Comparison of ENCODE assay signal across 8 cellular contexts in the genomic region with DNA sequence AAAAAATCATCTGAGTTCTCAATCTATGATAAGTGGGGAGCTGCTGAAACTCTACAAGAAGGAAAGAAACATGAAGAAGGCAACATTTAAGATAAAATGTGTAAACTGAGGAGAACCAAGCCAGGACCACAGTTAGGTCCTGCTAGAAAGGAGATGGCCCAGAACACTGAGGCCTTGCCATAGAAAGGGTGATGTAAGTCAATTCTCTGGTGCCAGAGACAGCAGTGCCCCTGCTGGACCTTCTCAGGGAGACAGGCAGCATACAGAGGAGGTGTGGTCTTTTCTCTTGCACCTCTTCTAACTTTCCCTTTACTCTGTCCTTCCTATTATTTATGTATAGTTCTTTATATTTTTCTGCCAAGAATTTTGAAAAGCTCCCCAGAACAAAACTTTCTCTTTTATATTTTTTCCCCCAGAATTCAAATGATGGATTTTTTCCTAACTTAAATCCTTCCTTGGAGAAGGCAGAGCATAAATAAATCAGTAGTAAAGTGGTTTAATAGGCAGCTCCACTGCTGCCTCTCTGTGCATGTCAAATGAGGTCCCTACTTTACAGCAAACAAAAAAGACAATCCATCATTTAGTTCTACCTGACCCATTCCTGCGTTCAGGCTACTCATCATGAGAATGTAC. TPM values are rescaled to one million over a fixed set of nuclear protein-coding genes. Genes with fewer than 3 reads are reported as not detected.
DNase-seq lines count a peak whose midpoint lies in the region; ATAC-seq and TF ChIP-seq lines count a peak whose summit lies in the region.

No MANE protein-coding gene starts in this region.

- H2BK120ac ChIP-seq in mesendoderm (ENCODE audit: low read depth, low read length): no peak overlapping the region

- H4K5ac ChIP-seq in mesendoderm (ENCODE audit: low read length): no peak overlapping the region

- POLR2A ChIA-PET in PC-3 (lab: Charles Lee; ENCODE audit: unreplicated experiment): no interaction called here

- no peak overlapping the region for H2AK5ac ChIP-seq in mesendoderm (ENCODE audit: low read length)

- H3K4me3 ChIP-seq in BE2C (ENCODE audit: low read depth, low read length) (no peak overlapping the region), PC-3 (ENCODE audit: low read length) (no peak overlapping the region), mesendoderm (ENCODE audit: low read length) (no peak overlapping the region)

- no peaks in the 10 kb centered on the region for H4K20me1 ChIP-seq in PC-3 (ENCODE audit: low read length)

- H3K9ac ChIP-seq in PC-3 (ENCODE audit: low read length) (no peak overlapping the region), mesendoderm (ENCODE audit: low read length) (no peak overlapping the region)

- H3K9me3 ChIP-seq in BE2C (no peaks in the 10 kb centered on the region), PC-3 (ENCODE audit: low read length) (no peaks in the 10 kb centered on the region)

- H3K9me2 ChIP-seq in PC-3 (replicated peaks; ENCODE audit: low read length): no peaks in the 10 kb centered on the region

- H2BK15ac ChIP-seq in mesendoderm (replicated peaks; ENCODE audit: low read depth): no peak overlapping the region

- H3K27ac ChIP-seq in PC-3 (ENCODE audit: low read length) (no peak overlapping the region), mesendoderm (ENCODE audit: low read depth, low read length) (no peak overlapping the region)

- no peak overlapping the region for H3K23ac ChIP-seq in mesendoderm (ENCODE audit: low read length)

- H3K18ac ChIP-seq in mesendoderm (ENCODE audit: low read length): no peak overlapping the region

- CTCF ChIA-PET in PC-3 (lab: Charles Lee): no interaction called here

- H3K4me1 ChIP-seq in BE2C: peaks cover 9% of the 10 kb centered on the region
- peaks cover 4% of the 10 kb centered on the region for H3K4me1 ChIP-seq in PC-3 (ENCODE audit: insufficient read depth, low read length)
- H3K4me1 ChIP-seq in mesendoderm (ENCODE audit: control insufficient read depth, low read depth, low read length): peaks cover under 1% of the 10 kb centered on the region

- no peak overlapping the region for H3K56ac ChIP-seq in mesendoderm (ENCODE audit: low read length)

- H3K79me1 ChIP-seq in mesendoderm (ENCODE audit: low read length): no peaks in the 10 kb centered on the region

- H3K27me3 ChIP-seq in BE2C: no peaks in the 10 kb centered on the region
- H3K27me3 ChIP-seq in PC-3 (ENCODE audit: low read length): no peaks in the 10 kb centered on the region
- no peaks in the 10 kb centered on the region for H3K27me3 ChIP-seq in mesendoderm (ENCODE audit: insufficient read depth, low read length, poor library complexity)

- H3K79me2 ChIP-seq in PC-3 (ENCODE audit: low read length) (peaks cover 1% of the 10 kb centered on the region; the same call in 1 of the 2 replicates), mesendoderm (ENCODE audit: control insufficient read depth, insufficient read depth, low read length) (no peaks in the 10 kb centered on the region)

- H3K36me3 ChIP-seq in BE2C: peaks cover 10% of the 10 kb centered on the region
- H3K36me3 ChIP-seq in PC-3 (ENCODE audit: low read depth, low read length): peaks cover 30% of the 10 kb centered on the region; the same call in 1 of the 2 replicates
- H3K36me3 ChIP-seq in mesendoderm (ENCODE audit: control insufficient read depth, insufficient read depth, low read length): peaks cover 5% of the 10 kb centered on the region

- BruUV-seq in PC-3 (replicated peaks; lab: Mats Ljungman, UMichigan): no TSS peak

- DNase-seq in BE2C (peak; percentile 65), PC-3 (peak; percentile 66), dermis microvascular lymphatic vessel endothelial cell (ENCODE audit: low read depth in 2 of 2) (peak; percentile 54 to 71), mesendoderm (peak; percentile 78)
- DNase-seq in activated CD4-positive, CD25-positive, alpha-beta regulatory T cell (lab: John Stamatoyannopoulos, UW): no peak

- H4K8ac ChIP-seq in mesendoderm (ENCODE audit: low read depth, low read length): no peak overlapping the region

- TF ChIP-seq CTCF in BE2C (IDR thresholded peaks at IDR 0.05; ENCODE audit: low read depth, low read length) (peak; percentile 68), GM12873 (IDR thresholded peaks at IDR 0.05; ENCODE audit: insufficient read depth, low read depth, low read length, missing control alignments) (peak; percentile 60), PC-3 (conservative IDR thresholded peaks at IDR 0.05; ENCODE audit: low read depth, low read length) (peak; percentile 68)

- H3K4me2 ChIP-seq in PC-3 (ENCODE audit: low read length) (no peak overlapping the region), mesendoderm (ENCODE audit: low read length) (no peak overlapping the region)

- H2BK5ac ChIP-seq in mesendoderm (ENCODE audit: low read length): no peak overlapping the region

- intact Hi-C loops in PC-3 (cut with micrococcal nuclease): loop anchor here (5.0 kb wide), 1 partner anchor 70 kb away; no protein-coding TSS in a partner anchor

- no peak overlapping the region for H2AFZ ChIP-seq in PC-3 (ENCODE audit: low read length)

- H3F3A ChIP-seq in PC-3 (ENCODE audit: low read length, unreplicated experiment): peaks cover 5% of the 10 kb centered on the region

- no CpG with 5 or more reads among the region's 1 CpG for WGBS in mesendoderm (ENCODE audit: extremely low coverage, insufficient coverage, low lambda C conversion rate)

- H3K4ac ChIP-seq in mesendoderm (ENCODE audit: low read depth, low read length): no peak overlapping the region

- ATAC-seq in PC-3 (peak; percentile 76), GM19463 (IDR thresholded peaks at IDR 0.05; ENCODE audit: unreplicated experiment) (no peak), GM19467 (IDR thresholded peaks at IDR 0.05; ENCODE audit: unreplicated experiment) (no peak)

RNA-seq across cellular contexts. Expression of a gene that starts 9.0 kb away (rescaled TPM):
- polyA plus RNA-seq in BE2C (2012; ENCODE audit: insufficient read depth, insufficient read length, low read depth): 150 TPM
- total RNA-seq in PC-3 (2014; rRNA removed) (70.0 and 107 TPM in 2 replicates), dermis microvascular lymphatic vessel endothelial cell (9.9 and 21.2 TPM in 2 replicates)
- polyA plus RNA-seq in mesendoderm (2013, experiment 1 of 2): 90.1 TPM
- 91.4 TPM for polyA plus RNA-seq in mesendoderm (2013, experiment 2 of 2)

RNA-seq across cellular contexts. Expression of a gene that starts 44.2 kb away (rescaled TPM):
- 2.0 TPM for polyA plus RNA-seq in BE2C (2012; ENCODE audit: insufficient read depth, insufficient read length, low read depth)
- total RNA-seq in PC-3 (2014; rRNA removed): not detected in 2 replicates
- total RNA-seq in dermis microvascular lymphatic vessel endothelial cell: not detected in 2 replicates
- 0.01 TPM for polyA plus RNA-seq in mesendoderm (2013, experiment 1 of 2)
- 0.04 TPM for polyA plus RNA-seq in mesendoderm (2013, experiment 2 of 2)

Comparison
In these comparisons a context has a peak if more than half of its experiments do, and no peak if none do; other contexts are left out.
1. DNase-seq: peak in BE2C (single experiment), PC-3 (single experiment), dermis microvascular lymphatic vessel endothelial cell (2 of 2) and mesendoderm (single experiment); none in activated CD4-positive, CD25-positive, alpha-beta regulatory T cell (0 of 4).
2. Peak in every context shown above with its lines, with median percentiles within 50 percentile points of each other: CTCF ChIP-seq.